10 cellular contexts compared by ENCODE assay signal in genomic region chr10:59181668-59182067, GRCh38. TPM values are rescaled to one million over a fixed set of nuclear protein-coding genes. Genes with fewer than 3 reads are reported as not detected.
A peak's percentile ranks its signal among the peaks of the same experiment; 100 is the strongest.
DNase-seq lines count a peak whose midpoint lies in the region; ATAC-seq, FAIRE-seq and TF ChIP-seq lines count a peak whose summit lies in the region.
"Had no signal": no experiment of that assay in that cellular context is flagged by ENCODE, and none has a peak within 500 bp of the region (broad histone marks: within the 10 kb centered on the region; RNA-seq: fewer than 3 reads in every experiment).

No MANE protein-coding gene starts in this region.

- peaks cover 8% of the 10 kb centered on the region for H3K27me3 ChIP-seq in astrocyte (ENCODE audit: insufficient read depth, low read length)

- TF ChIP-seq CTCF in Calu3 (IDR thresholded peaks at IDR 0.05; ENCODE audit: unreplicated experiment), result peak; percentile 49
- peak; percentile 68 for TF ChIP-seq CTCF in astrocyte (IDR thresholded peaks at IDR 0.05; ENCODE audit: insufficient read depth, low read depth, low read length)
- peak; percentile 65 for TF ChIP-seq CTCF in kidney (IDR thresholded peaks at IDR 0.05; ENCODE audit: borderline replicate concordance, extremely low read depth, insufficient read depth)

- H3K4me1 Mint-ChIP-seq in Calu3 (ENCODE audit: low read depth, unreplicated experiment) (peaks cover 10% of the 10 kb centered on the region), astrocyte (ENCODE audit: low read depth, unreplicated experiment) (no peaks in the 10 kb centered on the region)
- no peaks in the 10 kb centered on the region for H3K4me1 Mint-ChIP-seq in activated naive CD8-positive, alpha-beta T cell treated with anti-CD3 and anti-CD28 coated beads for 36 hours
- H3K4me1 Mint-ChIP-seq: memory B cell had no signal

- H3K4me3 ChIP-seq in astrocyte (ENCODE audit: insufficient read depth, low read depth, low read length) (no peak overlapping the region), kidney (ENCODE audit: low read length in 2 of 2) (no peak overlapping the region)

- H4K20me1 ChIP-seq in astrocyte (ENCODE audit: insufficient read depth, low read length), result no peaks in the 10 kb centered on the region

- CTCF ChIA-PET in Calu3 (lab: Charles Lee), result interaction anchor here (0.7 kb wide), 1 partner anchor 229 kb away, joined by 4 read pairs; no protein-coding TSS in a partner anchor

- H3K27ac ChIP-seq in astrocyte (ENCODE audit: low read depth, low read length), result no peak overlapping the region
- no peak overlapping the region for H3K27ac ChIP-seq in kidney (ENCODE audit: low read depth in 2 of 2, low read length in 2 of 2)

- H3K9ac ChIP-seq in astrocyte (ENCODE audit: low read length) (no peak overlapping the region), kidney (ENCODE audit: low read length in 2 of 2) (no peak overlapping the region)

- no peaks in the 10 kb centered on the region for H3K79me2 ChIP-seq in astrocyte (ENCODE audit: insufficient read depth, low read length)

- H3K4me1 ChIP-seq in astrocyte (ENCODE audit: insufficient read depth, low read length), result peaks cover 6% of the 10 kb centered on the region
- H3K4me1 ChIP-seq in kidney (ENCODE audit: control insufficient read depth in 1 of 2, insufficient read depth in 1 of 2, low read depth in 1 of 2, low read length in 2 of 2), result no peaks in the 10 kb centered on the region

- H3K36me3 ChIP-seq in astrocyte (ENCODE audit: insufficient read depth, low read length) (no peaks in the 10 kb centered on the region), kidney (ENCODE audit: control insufficient read depth in 1 of 2, insufficient read depth in 2 of 2, low read length in 2 of 2) (no peaks in the 10 kb centered on the region)

- H3K36me3 Mint-ChIP-seq in Calu3 (ENCODE audit: insufficient read depth, unreplicated experiment), result no peaks in the 10 kb centered on the region
- no peaks in the 10 kb centered on the region for H3K36me3 Mint-ChIP-seq in astrocyte (ENCODE audit: low read depth, unreplicated experiment)
- H3K36me3 Mint-ChIP-seq in activated naive CD8-positive, alpha-beta T cell treated with anti-CD3 and anti-CD28 coated beads for 36 hours, result peaks cover 5% of the 10 kb centered on the region
- H3K36me3 Mint-ChIP-seq: IgD-negative memory B cell had no signal

- H3K9me3 Mint-ChIP-seq in Calu3 (ENCODE audit: low read depth, unreplicated experiment), result no peaks in the 10 kb centered on the region
- H3K9me3 Mint-ChIP-seq in astrocyte (ENCODE audit: unreplicated experiment), result no peaks in the 10 kb centered on the region
- H3K9me3 Mint-ChIP-seq in activated naive CD8-positive, alpha-beta T cell treated with anti-CD3 and anti-CD28 coated beads for 36 hours, result peaks cover 2% of the 10 kb centered on the region
- H3K9me3 Mint-ChIP-seq: memory B cell had no signal

- no peak overlapping the region for H2AFZ ChIP-seq in astrocyte (ENCODE audit: low read depth, low read length)

- H3K27me3 Mint-ChIP-seq in Calu3 (ENCODE audit: unreplicated experiment), result peaks cover 26% of the 10 kb centered on the region
- peaks cover 5% of the 10 kb centered on the region for H3K27me3 Mint-ChIP-seq in astrocyte (ENCODE audit: low read depth, unreplicated experiment)
- peaks cover 12% of the 10 kb centered on the region for H3K27me3 Mint-ChIP-seq in activated naive CD8-positive, alpha-beta T cell treated with anti-CD3 and anti-CD28 coated beads for 36 hours

- no peak overlapping the region for H3K27ac Mint-ChIP-seq in Calu3 (ENCODE audit: unreplicated experiment)
- H3K27ac Mint-ChIP-seq in astrocyte (ENCODE audit: unreplicated experiment), result no peak overlapping the region
- no peak overlapping the region for H3K27ac Mint-ChIP-seq in activated naive CD8-positive, alpha-beta T cell treated with anti-CD3 and anti-CD28 coated beads for 36 hours
- H3K27ac Mint-ChIP-seq: IgD-negative memory B cell, memory B cell had no signal

- H3K4me3 Mint-ChIP-seq in Calu3 (ENCODE audit: low read depth, unreplicated experiment), result no peak overlapping the region
- H3K4me3 Mint-ChIP-seq in astrocyte (ENCODE audit: unreplicated experiment), result no peak overlapping the region
- H3K4me3 Mint-ChIP-seq in activated naive CD8-positive, alpha-beta T cell treated with anti-CD3 and anti-CD28 coated beads for 36 hours, result no peak overlapping the region
- H3K4me3 Mint-ChIP-seq: IgD-negative memory B cell, memory B cell had no signal

- intact Hi-C loops in Calu3 (cut with micrococcal nuclease; ENCODE audit: unreplicated experiment), result loop anchor here (1.0 to 5.0 kb wide), 4 partner anchors 104 to 767 kb away; no protein-coding TSS in a partner anchor
- intact Hi-C loops in kidney (cut with DNase I), result no loop called here

- H3K9me3 ChIP-seq in astrocyte (ENCODE audit: insufficient read depth, low read depth, low read length) (no peaks in the 10 kb centered on the region), kidney (ENCODE audit: control insufficient read depth in 1 of 2, low read length in 2 of 2) (no peaks in the 10 kb centered on the region)

- no TSS peak for BruUV-seq in Calu3 (replicated peaks; lab: Mats Ljungman, UMichigan)

- peak; percentile 41 for DNase-seq in Calu3
- DNase-seq in NCI-H146 (lab: John Stamatoyannopoulos, UW), result peak; percentile 36
- DNase-seq in astrocyte (ENCODE audit: low read depth), result peak; percentile 46
- no peak for DNase-seq in kidney
- no peak for DNase-seq in activated naive CD8-positive, alpha-beta T cell treated with anti-CD3 and anti-CD28 coated beads for 36 hours
- DNase-seq in stimulated activated CD4-positive, alpha-beta T cell treated with anti-CD3 and anti-CD28 coated beads, Interleukin-4, amount 100 ng/mL, for 1 hour, result no peak
- DNase-seq in ecto neural progenitor cell (ENCODE audit: low spot score), result no peak

- peak; percentile 66 for ATAC-seq in GM21576 (IDR thresholded peaks at IDR 0.05; ENCODE audit: unreplicated experiment)

- FAIRE-seq in astrocyte (lab: Jason Lieb, UNC), result peak; percentile 43
- peak; percentile 97 for FAIRE-seq in kidney (lab: Jason Lieb, UNC)

- H3K4me2 ChIP-seq in astrocyte (ENCODE audit: low read length), result no peak overlapping the region

RNA-seq across cellular contexts. Expression of gene PHYHIPL, which starts 5.2 kb away (rescaled TPM):
- total RNA-seq in Calu3 (2022) (not detected in 2 replicates), astrocyte (0.34 TPM in 1 of 2 replicates, not detected in the other), kidney (12.0 TPM)
- polyA plus RNA-seq in kidney (ENCODE audit: insufficient read depth, low read depth, low replicate concordance), result 19.2 TPM
- not detected for total RNA-seq in activated naive CD8-positive, alpha-beta T cell treated with anti-CD3 and anti-CD28 coated beads for 36 hours
- polyA plus RNA-seq: IgD-negative memory B cell had no signal

Comparison
In these comparisons a context has a peak if more than half of its experiments do, and no peak if none do; other contexts are left out.
1. DNase-seq: peak in Calu3 (single experiment), NCI-H146 (single experiment) and astrocyte (single experiment); none in kidney (single experiment), activated naive CD8-positive, alpha-beta T cell treated with anti-CD3 and anti-CD28 coated beads for 36 hours (single experiment), stimulated activated CD4-positive, alpha-beta T cell treated with anti-CD3 and anti-CD28 coated beads, Interleukin-4, amount 100 ng/mL, for 1 hour (single experiment) and ecto neural progenitor cell (single experiment).
2. Peak in every context shown above with its lines, with median percentiles within 50 percentile points of each other: CTCF ChIP-seq.